In genomic region chr9:95286151-95286550, GRCh38 we compare ENCODE assay signal across 19 cellular contexts.
"Had no signal": no experiment of that assay in that cellular context is flagged by ENCODE, and none has a peak within 500 bp of the region (broad histone marks: within the 10 kb centered on the region; RNA-seq: fewer than 3 reads in every experiment).

No MANE protein-coding gene starts in this region.

- ATAC-seq: activated CD4-positive, alpha-beta T cell treated with anti-CD3 and anti-CD28 coated beads for 36 hours; activated CD8-positive, alpha-beta T cell treated with anti-CD3 and anti-CD28 coated beads for 36 hours; activated T-cell treated with anti-CD3 and anti-CD28 coated beads, Interleukin-2, amount 50 U/mL, for 72 hours; heart left ventricle; left colon; stimulated activated memory B cell treated with anti-CD40 and anti-IgM and Interleukin-4, amounts not matched to agents 10 μg/mL and 1 μg/mL and 100 μg/mL, for 72 hours had no signal

- H3K9me3 Mint-ChIP-seq: endodermal cell had no signal

- H2AFZ ChIP-seq: parathyroid adenoma had no signal

- H3K27me3 ChIP-seq: dorsolateral prefrontal cortex, heart left ventricle had no signal

- H3K27ac ChIP-seq: dorsolateral prefrontal cortex, heart left ventricle, parathyroid adenoma, WERI-Rb-1 had no signal

- H3K4me1 ChIP-seq: parathyroid adenoma had no signal

- H3K4me1 Mint-ChIP-seq: activated CD4-positive, alpha-beta T cell treated with anti-CD3 and anti-CD28 coated beads for 36 hours; endodermal cell had no signal

- H3K27ac Mint-ChIP-seq: activated CD4-positive, alpha-beta T cell treated with anti-CD3 and anti-CD28 coated beads for 36 hours; activated CD8-positive, alpha-beta T cell treated with anti-CD3 and anti-CD28 coated beads for 36 hours; activated naive CD8-positive, alpha-beta T cell; activated T-cell treated with anti-CD3 and anti-CD28 coated beads, Interleukin-2, amount 50 U/mL, for 72 hours; endodermal cell; naive B cell; stimulated activated memory B cell treated with anti-CD40 and anti-IgM and Interleukin-4, amounts not matched to agents 10 μg/mL and 1 μg/mL and 100 μg/mL, for 72 hours had no signal

- DNase-seq: activated CD4-positive, alpha-beta T cell treated with anti-CD3 and anti-CD28 coated beads for 36 hours; activated CD8-positive, alpha-beta T cell treated with anti-CD3 and anti-CD28 coated beads for 36 hours; activated gamma-delta T cell treated with Interleukin-2 at 50 U/mL for 16 hours; activated T-cell treated with anti-CD3 and anti-CD28 coated beads, Interleukin-2, amount 50 U/mL, for 72 hours; amygdala; dorsolateral prefrontal cortex; endodermal cell; erythroblast; foreskin melanocyte; heart left ventricle; left colon; naive B cell; stimulated activated CD4-positive, alpha-beta T cell treated with anti-CD3 and anti-CD28 coated beads, Interleukin-2, amount 100 ng/mL, for 48 hours; WERI-Rb-1 had no signal

- H3K4me3 Mint-ChIP-seq: activated CD4-positive, alpha-beta T cell treated with anti-CD3 and anti-CD28 coated beads for 36 hours; activated CD8-positive, alpha-beta T cell treated with anti-CD3 and anti-CD28 coated beads for 36 hours; activated naive CD8-positive, alpha-beta T cell; activated T-cell treated with anti-CD3 and anti-CD28 coated beads, Interleukin-2, amount 50 U/mL, for 72 hours; endodermal cell; naive B cell; stimulated activated memory B cell treated with anti-CD40 and anti-IgM and Interleukin-4, amounts not matched to agents 10 μg/mL and 1 μg/mL and 100 μg/mL, for 72 hours had no signal

- H3K36me3 ChIP-seq: heart left ventricle, WERI-Rb-1 had no signal

- H3K4me3 ChIP-seq: dorsolateral prefrontal cortex, heart left ventricle, lung had no signal

- FAIRE-seq: bronchial epithelial cell had no signal

- H3K27me3 Mint-ChIP-seq: activated CD4-positive, alpha-beta T cell treated with anti-CD3 and anti-CD28 coated beads for 36 hours; activated CD8-positive, alpha-beta T cell treated with anti-CD3 and anti-CD28 coated beads for 36 hours; activated naive CD8-positive, alpha-beta T cell; naive B cell; stimulated activated memory B cell treated with anti-CD40 and anti-IgM and Interleukin-4, amounts not matched to agents 10 μg/mL and 1 μg/mL and 100 μg/mL, for 72 hours had no signal

- H3K9ac ChIP-seq: parathyroid adenoma had no signal

- H3K79me2 ChIP-seq: parathyroid adenoma had no signal
